Comparison of ENCODE assay signal across 11 cellular contexts in the genomic region with DNA sequence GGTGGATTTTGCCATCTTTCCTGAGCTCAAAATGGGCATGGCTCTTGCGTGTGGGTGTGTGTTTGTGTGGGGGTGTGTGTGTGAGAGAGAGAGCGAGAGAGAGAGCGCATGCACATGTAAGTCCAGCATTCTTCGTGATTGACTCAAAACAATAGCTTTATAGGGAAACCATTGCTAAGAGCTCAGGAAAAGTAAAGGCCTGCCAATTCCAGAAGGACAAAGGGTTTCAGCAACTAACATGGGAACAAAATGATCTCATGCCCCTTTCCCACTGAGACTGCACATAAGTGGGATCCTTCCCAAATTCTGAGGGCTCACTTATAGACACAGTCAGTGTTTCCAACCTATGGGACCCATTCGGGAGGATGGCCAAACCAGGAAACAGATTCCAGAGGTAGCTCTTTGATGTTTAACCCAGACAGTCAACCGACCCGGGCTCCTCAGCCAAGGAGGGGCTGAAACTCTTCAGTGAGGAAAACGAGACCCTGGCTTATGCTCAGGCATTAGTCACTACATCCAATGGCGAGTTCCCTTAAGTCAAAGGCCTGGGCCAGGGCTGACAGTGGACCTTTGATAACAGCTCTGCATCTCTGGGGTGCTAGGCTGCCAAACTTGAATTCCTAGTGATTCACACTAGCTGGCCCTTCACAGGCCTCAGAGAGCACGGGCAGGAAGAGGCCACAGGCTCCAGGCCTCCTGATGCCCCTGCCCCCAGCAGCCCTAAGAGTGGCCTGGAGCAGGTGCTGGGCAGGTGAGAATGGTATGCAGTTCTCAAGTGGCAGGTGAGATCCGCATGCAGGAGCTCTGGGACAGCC.
DNase-seq lines count a peak whose midpoint lies in the region; ATAC-seq and TF ChIP-seq lines count a peak whose summit lies in the region.
"Had no signal": no experiment of that assay in that cellular context is flagged by ENCODE, and none has a peak within 500 bp of the region (broad histone marks: within the 10 kb centered on the region; RNA-seq: fewer than 3 reads in every experiment).

No MANE protein-coding gene starts in this region.

- H3K36me3 ChIP-seq in PC-3 (ENCODE audit: low read depth, low read length) (no peaks in the 10 kb centered on the region), osteoblast (ENCODE audit: insufficient read depth, low read length) (no peaks in the 10 kb centered on the region)

- CTCF ChIA-PET in PC-3 (lab: Charles Lee): no interaction called here

- no peaks in the 10 kb centered on the region for H3K9me2 ChIP-seq in PC-3 (replicated peaks; ENCODE audit: low read length)

- DNase-seq in AG08396 (ENCODE audit: low spot score) (peak; percentile 61), PC-3 (peak; percentile 37), fibroblast of peridontal ligament (ENCODE audit: extremely low read depth) (peak; percentile 86), osteoblast (ENCODE audit: insufficient read length, low spot score, missing footprints) (peak; percentile 91), mesothelial cell of epicardium (ENCODE audit: low spot score in 2 of 2, unreplicated experiment in 2 of 2) (no peak), RKO (ENCODE audit: low spot score) (no peak)
- DNase-seq in stimulated activated naive CD4-positive, alpha-beta T cell (lab: John Stamatoyannopoulos, UW): no peak
- DNase-seq: activated naive CD4-positive, alpha-beta T cell treated with anti-CD3 and anti-CD28 coated beads for 36 hours; CD4-positive, CD25-positive, alpha-beta regulatory T cell; stimulated activated CD8-positive, alpha-beta memory T cell treated with anti-CD3 and anti-CD28 coated beads, Interleukin-4, amount 100 ng/mL, for 48 hours had no signal

- H3K9me3 ChIP-seq in PC-3 (ENCODE audit: low read length) (no peaks in the 10 kb centered on the region), osteoblast (ENCODE audit: low read depth, low read length) (no peaks in the 10 kb centered on the region)

- H4K20me1 ChIP-seq in PC-3 (ENCODE audit: low read length) (no peaks in the 10 kb centered on the region), osteoblast (ENCODE audit: insufficient read depth, low read length) (no peaks in the 10 kb centered on the region)

- H3K27ac Mint-ChIP-seq in mesothelial cell of epicardium: no peak overlapping the region
- H3K27ac Mint-ChIP-seq: activated naive CD4-positive, alpha-beta T cell treated with anti-CD3 and anti-CD28 coated beads for 36 hours; CD4-positive, CD25-positive, alpha-beta regulatory T cell had no signal

- H3K4me3 Mint-ChIP-seq in mesothelial cell of epicardium: no peak overlapping the region
- H3K4me3 Mint-ChIP-seq: activated naive CD4-positive, alpha-beta T cell treated with anti-CD3 and anti-CD28 coated beads for 36 hours; CD4-positive, CD25-positive, alpha-beta regulatory T cell had no signal

- POLR2A ChIA-PET in PC-3 (lab: Charles Lee; ENCODE audit: unreplicated experiment): no interaction called here

- H3K27me3 ChIP-seq in PC-3 (ENCODE audit: low read length) (no peaks in the 10 kb centered on the region), osteoblast (ENCODE audit: insufficient read depth, low read length) (no peaks in the 10 kb centered on the region)

- H3K9ac ChIP-seq in PC-3 (ENCODE audit: low read length): no peak overlapping the region

- intact Hi-C loops in PC-3 (cut with micrococcal nuclease): no loop called here

- H3K4me2 ChIP-seq in PC-3 (ENCODE audit: low read length) (no peak overlapping the region), osteoblast (ENCODE audit: insufficient read depth, low read length) (peak overlapping the region; percentile 53)

- H3K4me3 ChIP-seq in PC-3 (ENCODE audit: low read length) (no peak overlapping the region), osteoblast (ENCODE audit: insufficient read depth, low read length) (peak overlapping the region; percentile 14)

- H3F3A ChIP-seq in PC-3 (ENCODE audit: low read length, unreplicated experiment): no peaks in the 10 kb centered on the region

- TF ChIP-seq CTCF in PC-3 (conservative IDR thresholded peaks at IDR 0.05; ENCODE audit: low read depth, low read length) (no peak), osteoblast (IDR thresholded peaks at IDR 0.05; ENCODE audit: extremely low read depth, low read depth, low read length) (no peak), mesothelial cell of epicardium (IDR thresholded peaks at IDR 0.05; ENCODE audit: unreplicated experiment) (no peak)

- H3K4me1 ChIP-seq in PC-3 (ENCODE audit: insufficient read depth, low read length): peaks cover 10% of the 10 kb centered on the region; the same call in 1 of the 2 replicates
- H3K4me1 ChIP-seq in osteoblast (ENCODE audit: insufficient read depth, low read length): peaks cover 56% of the 10 kb centered on the region

- H3K36me3 Mint-ChIP-seq in mesothelial cell of epicardium: no peaks in the 10 kb centered on the region
- H3K36me3 Mint-ChIP-seq: CD4-positive, CD25-positive, alpha-beta regulatory T cell had no signal

- H3K27ac ChIP-seq in PC-3 (ENCODE audit: low read length) (no peak overlapping the region), osteoblast (ENCODE audit: low read depth, low read length) (peak overlapping the region; percentile 92)

- H3K79me2 ChIP-seq in PC-3 (ENCODE audit: low read length) (no peaks in the 10 kb centered on the region), osteoblast (ENCODE audit: insufficient read depth, low read length) (peaks cover 34% of the 10 kb centered on the region)

- H3K9me3 Mint-ChIP-seq in mesothelial cell of epicardium: no peaks in the 10 kb centered on the region
- H3K9me3 Mint-ChIP-seq: activated naive CD4-positive, alpha-beta T cell treated with anti-CD3 and anti-CD28 coated beads for 36 hours; CD4-positive, CD25-positive, alpha-beta regulatory T cell had no signal

- no TSS peak for BruUV-seq in PC-3 (replicated peaks; lab: Mats Ljungman, UMichigan)

- no peak overlapping the region for H2AFZ ChIP-seq in PC-3 (ENCODE audit: low read length)
- no peak overlapping the region for H2AFZ ChIP-seq in osteoblast (ENCODE audit: low read length)

- no peak for ATAC-seq in PC-3
- ATAC-seq in HG03571 (IDR thresholded peaks at IDR 0.05; ENCODE audit: unreplicated experiment): no peak

- H3K4me1 Mint-ChIP-seq in mesothelial cell of epicardium: peaks cover 64% of the 10 kb centered on the region
- H3K4me1 Mint-ChIP-seq: CD4-positive, CD25-positive, alpha-beta regulatory T cell had no signal

- no peaks in the 10 kb centered on the region for H3K27me3 Mint-ChIP-seq in mesothelial cell of epicardium (ENCODE audit: low read depth)

Comparison
In these comparisons a context has a peak if more than half of its experiments do, and no peak if none do; other contexts are left out.
1. DNase-seq: peak in AG08396 (single experiment), PC-3 (single experiment), fibroblast of peridontal ligament (single experiment) and osteoblast (single experiment); none in mesothelial cell of epicardium (0 of 2), stimulated activated naive CD4-positive, alpha-beta T cell (0 of 6) and RKO (single experiment).